In the genomic region with DNA sequence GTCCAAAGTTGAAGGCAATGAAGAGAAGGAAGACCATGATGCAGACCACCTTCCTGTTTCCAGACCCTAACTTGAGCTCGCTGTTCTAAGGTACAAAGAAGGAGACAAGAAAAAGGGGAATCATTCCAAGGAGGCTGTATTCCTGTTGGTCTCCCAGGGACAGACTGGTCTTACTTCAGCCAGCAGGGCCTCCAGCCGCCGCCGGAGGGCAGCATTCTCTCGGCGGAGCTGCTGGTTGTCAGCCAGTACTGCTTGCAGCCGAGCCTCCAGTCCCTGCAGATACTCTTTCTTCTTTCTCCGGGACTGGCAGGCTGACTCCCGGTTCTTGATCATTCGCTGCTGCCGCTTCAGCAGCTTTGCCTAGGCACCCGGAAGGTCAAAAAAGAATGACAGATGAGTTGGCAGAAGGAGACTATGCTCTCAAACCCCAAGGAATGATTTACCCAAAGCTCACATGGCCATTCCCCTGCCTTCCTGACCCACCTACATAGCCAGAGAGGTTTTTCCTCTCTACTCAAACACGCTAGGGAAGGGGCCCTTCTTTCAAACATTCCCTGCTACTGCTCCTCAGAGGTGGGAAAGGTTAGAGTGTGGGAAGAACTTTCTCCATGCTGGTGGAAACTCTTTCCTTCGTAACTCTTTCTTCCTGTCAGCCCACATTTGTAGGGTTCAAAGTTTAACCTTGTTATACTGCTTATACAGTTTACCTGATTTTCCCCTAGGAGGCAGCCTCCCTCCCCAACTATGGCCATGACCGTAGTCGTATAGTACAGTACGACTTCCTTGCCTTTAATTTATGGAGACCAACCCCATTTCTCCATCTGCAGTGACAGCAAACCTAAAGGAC, we compare ENCODE assay signal across 8 cellular contexts. TPM values are rescaled to one million over a fixed set of nuclear protein-coding genes. Genes with fewer than 3 reads are reported as not detected.
DNase-seq lines count a peak whose midpoint lies in the region; ATAC-seq and TF ChIP-seq lines count a peak whose summit lies in the region.

No MANE protein-coding gene starts in this region.

- H3K27ac ChIP-seq in trophoblast cell (ENCODE audit: low read depth, low read length): no peak overlapping the region
- peak overlapping the region in 3 of 4 donors; percentile 47 to 78 (median 66) for H3K27ac ChIP-seq in tibial nerve

- no peak overlapping the region for H2BK120ac ChIP-seq in trophoblast cell (ENCODE audit: insufficient read depth, low read length, poor library complexity)

- no peak overlapping the region for H2AK5ac ChIP-seq in trophoblast cell (ENCODE audit: low read length)

- H3K4ac ChIP-seq in trophoblast cell (ENCODE audit: low read depth, low read length): no peak overlapping the region

- no peak overlapping the region for H3K14ac ChIP-seq in trophoblast cell (ENCODE audit: low read length)

- no peak overlapping the region for H2AFZ ChIP-seq in trophoblast cell (ENCODE audit: insufficient read depth, low read length, poor library complexity)

- TF ChIP-seq CTCF in GM06990 (IDR thresholded peaks at IDR 0.05; ENCODE audit: insufficient read depth, low read length, poor library complexity, severe bottlenecking) (peak; percentile 94), tibial nerve (IDR thresholded peaks at IDR 0.05) (peak; percentile 79 to 95 (median 91))

- H4K8ac ChIP-seq in trophoblast cell (ENCODE audit: low read depth, low read length): no peak overlapping the region

- H3K27ac Mint-ChIP-seq in activated naive CD8-positive, alpha-beta T cell treated with anti-CD3 and anti-CD28 coated beads, Interleukin-2, amount 50 U/mL, for 24 hours: no peak overlapping the region

- H3K36me3 ChIP-seq in GM06990 (ENCODE audit: control insufficient read depth, insufficient read depth, low read length) (peaks cover 37% of the 10 kb centered on the region), trophoblast cell (ENCODE audit: control insufficient read depth in 1 of 2, insufficient read depth in 2 of 2, low read length in 2 of 2) (peaks cover 50 to 57% of the 10 kb centered on the region in 2 experiments), tibial nerve (peaks cover 6 to 90% (median 27%) of the 10 kb centered on the region in 3 donors)

- no peak overlapping the region for H2BK5ac ChIP-seq in trophoblast cell (ENCODE audit: low read depth, low read length, poor library complexity)

- DNase-seq in GM06990 (ENCODE audit: extremely low read depth, insufficient read length) (peak; percentile 74), NCI-H128 (lab: John Stamatoyannopoulos, UW; ENCODE audit: unreplicated experiment) (peak; percentile 35), T-helper 1 cell (peak; percentile 35 to 69 (median 52)), Right ventricle myocardium inferior (ENCODE audit: missing footprints) (peak; percentile 92), trophoblast cell (peak; percentile 80 to 86), tibial nerve (ENCODE audit: low spot score in 2 of 2) (peak; percentile 76 to 82)
- peak; percentile 74 for DNase-seq in activated naive CD8-positive, alpha-beta T cell treated with anti-CD3 and anti-CD28 coated beads, Interleukin-2, amount 50 U/mL, for 24 hours

- no peak overlapping the region for H3K23ac ChIP-seq in trophoblast cell (ENCODE audit: low read length)

- peak; percentile 80 for ATAC-seq in activated naive CD8-positive, alpha-beta T cell treated with anti-CD3 and anti-CD28 coated beads, Interleukin-2, amount 50 U/mL, for 24 hours
- ATAC-seq in Right ventricle myocardium inferior (peak; percentile 73), GM21390 (IDR thresholded peaks at IDR 0.05; ENCODE audit: unreplicated experiment) (no peak)

- H3K18ac ChIP-seq in trophoblast cell (ENCODE audit: low read length): no peak overlapping the region

- TF ChIP-seq EP300 in tibial nerve (IDR thresholded peaks at IDR 0.05): peak; percentile 24 to 73

- H3K79me2 ChIP-seq in trophoblast cell (ENCODE audit: control insufficient read depth, insufficient read depth, low read length, poor library complexity): no peaks in the 10 kb centered on the region

- no peak overlapping the region for H3K4me2 ChIP-seq in trophoblast cell (ENCODE audit: low read length)

- no CpG with 5 or more reads among the region's 17 CpGs for WGBS in trophoblast cell (ENCODE audit: extremely low coverage, insufficient coverage, insufficient read length)
- 13 to 14% methylated on average over 17 of the region's 17 CpGs for WGBS in tibial nerve, 2 donors

- no peaks in the 10 kb centered on the region for H3K79me1 ChIP-seq in trophoblast cell (ENCODE audit: low read length)

- intact Hi-C loops in Right ventricle myocardium inferior (cut with DNase I): loop anchor here (1.0 to 10.0 kb wide), 2 partner anchors 35 to 126 kb away; partner anchors contain the start of gene PPT2

- H4K91ac ChIP-seq in trophoblast cell (ENCODE audit: low read depth, low read length): no peak overlapping the region

- no peaks in the 10 kb centered on the region for H3K9me3 ChIP-seq in trophoblast cell (ENCODE audit: insufficient read depth, low read depth, low read length)
- no peaks in the 10 kb centered on the region for H3K9me3 ChIP-seq in tibial nerve

- H2BK12ac ChIP-seq in trophoblast cell (ENCODE audit: low read length): no peak overlapping the region

- H3K4me3 ChIP-seq in GM06990 (replicated peaks; ENCODE audit: low read depth, low read length) (no peak overlapping the region), trophoblast cell (ENCODE audit: low read depth, low read length) (no peak overlapping the region), tibial nerve (no peak overlapping the region)

- H3K4me1 ChIP-seq in trophoblast cell (ENCODE audit: control insufficient read depth in 1 of 2, insufficient read depth in 2 of 2, low read length in 2 of 2) (peaks cover 3 to 6% of the 10 kb centered on the region in 2 experiments), tibial nerve (peaks cover 0 to 30% (median 19%) of the 10 kb centered on the region in 4 donors)

- H3K27me3 ChIP-seq in GM06990 (replicated peaks; ENCODE audit: control insufficient read depth, insufficient read depth, low read length): no peaks in the 10 kb centered on the region
- H3K27me3 ChIP-seq in trophoblast cell (ENCODE audit: insufficient read depth, low read length): no peaks in the 10 kb centered on the region
- H3K27me3 ChIP-seq in tibial nerve: no peaks in the 10 kb centered on the region

- H3K4me3 Mint-ChIP-seq in activated naive CD8-positive, alpha-beta T cell treated with anti-CD3 and anti-CD28 coated beads, Interleukin-2, amount 50 U/mL, for 24 hours: no peak overlapping the region

- H3K27me3 Mint-ChIP-seq in activated naive CD8-positive, alpha-beta T cell treated with anti-CD3 and anti-CD28 coated beads, Interleukin-2, amount 50 U/mL, for 24 hours: no peaks in the 10 kb centered on the region

- H3K9ac ChIP-seq in trophoblast cell (ENCODE audit: low read length): no peak overlapping the region

- no peak for TF ChIP-seq POLR2A in tibial nerve (IDR thresholded peaks at IDR 0.05)

- H3K36me3 Mint-ChIP-seq in activated naive CD8-positive, alpha-beta T cell treated with anti-CD3 and anti-CD28 coated beads, Interleukin-2, amount 50 U/mL, for 24 hours (ENCODE audit: low read depth): peaks cover 22% of the 10 kb centered on the region

- peaks cover 5% of the 10 kb centered on the region for H3K4me1 Mint-ChIP-seq in activated naive CD8-positive, alpha-beta T cell treated with anti-CD3 and anti-CD28 coated beads, Interleukin-2, amount 50 U/mL, for 24 hours

- no peak overlapping the region for H4K12ac ChIP-seq in trophoblast cell (ENCODE audit: low read depth, low read length)

- H3K9me3 Mint-ChIP-seq in activated naive CD8-positive, alpha-beta T cell treated with anti-CD3 and anti-CD28 coated beads, Interleukin-2, amount 50 U/mL, for 24 hours: no peaks in the 10 kb centered on the region

RNA-seq across cellular contexts. Expression of gene ATF6B, which starts 9.0 kb away (rescaled TPM):
- total RNA-seq in Right ventricle myocardium inferior (24.4 TPM), tibial nerve (100 to 1,000 TPM in 3 of 4 donors, 10 to 100 TPM in 1; 74.3 to 121 (median 102) TPM)
- 52.6 and 54.2 TPM in 2 replicates for polyA plus RNA-seq in trophoblast cell (2013)

RNA-seq across cellular contexts. Expression of gene TNXB, which starts 9.9 kb away (rescaled TPM):
- total RNA-seq in Right ventricle myocardium inferior: 73.3 TPM
- 2.3 and 2.4 TPM in 2 replicates for polyA plus RNA-seq in trophoblast cell (2013)
- total RNA-seq in tibial nerve: 100 to 1,000 TPM; 231 to 547 (median 297) TPM

RNA-seq across cellular contexts. Expression of gene FKBPL, which starts 11.1 kb away (rescaled TPM):
- total RNA-seq in Right ventricle myocardium inferior (2.8 TPM), tibial nerve (1 to 10 TPM; 1.3 to 5.4 (median 3.0) TPM)
- polyA plus RNA-seq in trophoblast cell (2013): 9.9 and 10.1 TPM in 2 replicates

RNA-seq across cellular contexts. Expression of gene PRRT1, which starts 32.7 kb away (rescaled TPM):
- total RNA-seq in Right ventricle myocardium inferior (0.46 TPM), tibial nerve (1 to 10 TPM in 2 of 4 donors, under 1 TPM in 2; 0.21 to 2.7 (median 1.7) TPM)
- 1.1 and 1.2 TPM in 2 replicates for polyA plus RNA-seq in trophoblast cell (2013)

RNA-seq across cellular contexts. Expression of gene PPT2, which starts 34.9 kb away (rescaled TPM):
- total RNA-seq in Right ventricle myocardium inferior (22.8 TPM), tibial nerve (10 to 100 TPM; 33.0 to 75.2 (median 40.1) TPM)
- 39.7 and 44.5 TPM in 2 replicates for polyA plus RNA-seq in trophoblast cell (2013)

Comparison
In these comparisons a context has a peak if more than half of its experiments do, and no peak if none do; other contexts are left out.
1. DNase-seq: peak in every context shown above with its lines; median percentile 92 in Right ventricle myocardium inferior; 83 in trophoblast cell; 79 in tibial nerve; 74 in GM06990; 74 in activated naive CD8-positive, alpha-beta T cell treated with anti-CD3 and anti-CD28 coated beads, Interleukin-2, amount 50 U/mL, for 24 hours; 52 in T-helper 1 cell; 35 in NCI-H128.